Comparison of ENCODE assay signal across 10 cellular contexts in the genomic region with DNA sequence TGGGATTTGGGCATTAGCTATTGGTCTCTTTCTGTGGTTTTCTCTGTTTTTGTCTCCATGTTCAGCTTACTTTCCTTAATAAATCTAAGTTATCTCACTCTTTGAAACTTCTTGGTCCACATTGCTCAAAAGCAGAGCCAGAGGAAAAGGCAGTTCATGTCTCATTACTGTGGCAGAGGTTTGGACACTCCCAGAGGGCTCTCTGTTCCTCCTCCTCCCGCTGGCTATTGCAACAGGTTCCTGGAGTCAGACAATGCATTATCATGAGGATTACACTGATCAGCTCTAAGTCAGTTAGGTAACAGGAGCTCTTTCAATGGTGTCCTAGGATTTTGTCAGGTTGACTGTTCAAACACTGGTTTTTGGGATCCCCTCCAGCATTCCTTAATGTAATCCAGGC.
A peak's percentile ranks its signal among the peaks of the same experiment; 100 is the strongest.
DNase-seq lines count a peak whose midpoint lies in the region; ATAC-seq and TF ChIP-seq lines count a peak whose summit lies in the region.
"Had no signal": no experiment of that assay in that cellular context is flagged by ENCODE, and none has a peak within 500 bp of the region (broad histone marks: within the 10 kb centered on the region; RNA-seq: fewer than 3 reads in every experiment).

No MANE protein-coding gene starts in this region.

- no peaks in the 10 kb centered on the region for H4K20me1 ChIP-seq in IMR-90 (ENCODE audit: insufficient read depth, low read length)
- no peaks in the 10 kb centered on the region for H4K20me1 ChIP-seq in smooth muscle cell (ENCODE audit: low read depth)

- POLR2A ChIA-PET in IMR-90 (lab: Charles Lee; ENCODE audit: unreplicated experiment): no interaction called here

- no peak for ATAC-seq in IMR-90 (ENCODE audit: low read depth)
- no peak for ATAC-seq in HG03135 (IDR thresholded peaks at IDR 0.05; ENCODE audit: unreplicated experiment)
- ATAC-seq: activated CD8-positive, alpha-beta T cell treated with anti-CD3 and anti-CD28 coated beads for 36 hours had no signal

- WGBS in IMR-90 (ENCODE audit: extremely low coverage in 2 of 2, insufficient read length in 1 of 2), 2 experiments: no CpG with 5 or more reads among the region's 1 CpG
- whole genome bisulfite sequencing in adrenal gland, 4 donors: 33 to 73% (median 59%) methylated on average over 1 of the region's 1 CpG
- WGBS in smooth muscle cell (ENCODE audit: low lambda C conversion rate): 19% methylated on average over 1 of the region's 1 CpG

- no peak overlapping the region for H3K56ac ChIP-seq in IMR-90 (ENCODE audit: extremely low read depth, insufficient read depth, low read length)

- H4K8ac ChIP-seq in IMR-90 (ENCODE audit: low read depth in 2 of 2, low read length in 2 of 2): no peak overlapping the region; a peak in 1 of 4 replicates

- H2BK20ac ChIP-seq in IMR-90 (ENCODE audit: low read depth, low read length): peak overlapping the region; percentile 69; the same call in 1 of the 2 replicates

- H3K4ac ChIP-seq in IMR-90 (ENCODE audit: low read depth, low read length): peak overlapping the region; percentile 25; the same call in 1 of the 2 replicates

- TF ChIP-seq RAD21 in IMR-90 (IDR thresholded peaks at IDR 0.05; ENCODE audit: low read length): no peak

- no peak overlapping the region for H2AK9ac ChIP-seq in IMR-90 (replicated peaks; ENCODE audit: low read depth, low read length, poor library complexity)

- H3K23ac ChIP-seq in IMR-90 (ENCODE audit: low read depth, low read length): 0 out of 2 replicates have a peak overlapping the region, but pooled peaks have one; percentile 2

- H4K91ac ChIP-seq in IMR-90 (ENCODE audit: insufficient read depth, low read depth, low read length): no peak overlapping the region

- H3K4me1 ChIP-seq in IMR-90 (ENCODE audit: control insufficient read depth, insufficient read depth, low read length) (peaks cover 12% of the 10 kb centered on the region), adrenal gland (replicated peaks in 1 of 2) (no peaks in the 10 kb centered on the region), smooth muscle cell (ENCODE audit: low read depth) (peaks cover 52% of the 10 kb centered on the region)

- H3K4me2 ChIP-seq in IMR-90 (ENCODE audit: low read depth, low read length) (no peak overlapping the region; the same call in 1 of the 2 replicates), smooth muscle cell (peak overlapping the region; percentile 59)

- H3K9me3 ChIP-seq in IMR-90 (ENCODE audit: control insufficient read depth, insufficient read depth, low read length): no peaks in the 10 kb centered on the region
- H3K9me3 ChIP-seq in adrenal gland (replicated peaks in 1 of 3): no peaks in the 10 kb centered on the region
- H3K9me3 ChIP-seq in smooth muscle cell (replicated peaks; ENCODE audit: low read depth): no peaks in the 10 kb centered on the region

- peaks cover 13% of the 10 kb centered on the region for H3K9me1 ChIP-seq in IMR-90 (ENCODE audit: insufficient read depth, low read length)

- no peaks in the 10 kb centered on the region for H3K9me3 Mint-ChIP-seq in type B pancreatic cell
- H3K9me3 Mint-ChIP-seq: activated CD8-positive, alpha-beta T cell treated with anti-CD3 and anti-CD28 coated beads for 36 hours had no signal

- H3K18ac ChIP-seq in IMR-90 (ENCODE audit: low read depth, low read length): no peak overlapping the region

- no TSS peak for BruUV-seq in IMR-90 (replicated peaks; lab: Mats Ljungman, UMichigan)

- no peak overlapping the region for H4K5ac ChIP-seq in IMR-90 (ENCODE audit: low read depth, low read length)

- no peaks in the 10 kb centered on the region for H3K79me2 ChIP-seq in smooth muscle cell (ENCODE audit: low read depth)

- H2BK5ac ChIP-seq in IMR-90 (ENCODE audit: low read depth, low read length, poor library complexity, severe bottlenecking): peak overlapping the region; percentile 1

- intact Hi-C loops in IMR-90 (cut with micrococcal nuclease) (loop anchor here (5.0 to 10.0 kb wide), 4 partner anchors 102 to 438 kb away; no protein-coding TSS in a partner anchor), adrenal gland (cut with DNase I) (loop anchor here in 1 of 2 donors (10.0 kb wide), 1 partner anchor 585 kb away; no protein-coding TSS in a partner anchor)

- H3K4me3 Mint-ChIP-seq in type B pancreatic cell: no peak overlapping the region
- H3K4me3 Mint-ChIP-seq: activated CD8-positive, alpha-beta T cell treated with anti-CD3 and anti-CD28 coated beads for 36 hours had no signal

- no peak overlapping the region; the same call in 1 of the 2 replicates for H2AK5ac ChIP-seq in IMR-90 (ENCODE audit: low read depth, low read length)

- peaks cover 37% of the 10 kb centered on the region for H3K4me1 Mint-ChIP-seq in type B pancreatic cell (ENCODE audit: unreplicated experiment)

- DNase-seq in IMR-90 (peak; percentile 51), adrenal gland (peak in 6 of 7 donors; percentile 20 to 54 (median 30)), iPS-NIHi7 (ENCODE audit: extremely low spot score) (peak; percentile 19), smooth muscle cell (lab: John Stamatoyannopoulos, UW; ENCODE audit: unreplicated experiment) (no peak), type B pancreatic cell (ENCODE audit: extremely low spot score, unreplicated experiment) (no peak), NCI-H2171 treated with DMSO at 0.1 percent for 48 hours (lab: John Stamatoyannopoulos, UW) (no peak)
- no peak for DNase-seq in stimulated activated CD4-positive, alpha-beta T cell treated with anti-CD3 and anti-CD28 coated beads, Interleukin-1b, Interleukin-23, amount 100 ng/mL, for 48 hours
- DNase-seq: activated CD8-positive, alpha-beta T cell treated with anti-CD3 and anti-CD28 coated beads for 36 hours; stimulated activated CD4-positive, alpha-beta T cell treated with anti-CD3 and anti-CD28 coated beads, Interleukin-4, amount 100 ng/mL, for 4 hours had no signal

- H2BK15ac ChIP-seq in IMR-90 (ENCODE audit: low read depth, low read length): peak overlapping the region; percentile 66

- H3K4me3 ChIP-seq in IMR-90 (ENCODE audit: insufficient read depth, low read depth, low read length): no peak overlapping the region
- H3K4me3 ChIP-seq in adrenal gland: no peak overlapping the region
- no peak overlapping the region for H3K4me3 ChIP-seq in smooth muscle cell

- H3K27me3 Mint-ChIP-seq in type B pancreatic cell: peaks cover 2% of the 10 kb centered on the region
- H3K27me3 Mint-ChIP-seq: activated CD8-positive, alpha-beta T cell treated with anti-CD3 and anti-CD28 coated beads for 36 hours had no signal

- TF ChIP-seq CTCF in IMR-90 (conservative IDR thresholded peaks at IDR 0.05; ENCODE audit: low read depth, low read length) (no peak), adrenal gland (IDR thresholded peaks at IDR 0.05) (no peak), smooth muscle cell (IDR thresholded peaks at IDR 0.05; ENCODE audit: borderline replicate concordance, insufficient read depth, poor library complexity, severe bottlenecking) (no peak), type B pancreatic cell (conservative IDR thresholded peaks at IDR 0.05) (no peak)

- peaks cover 0 to 5% of the 10 kb centered on the region in 2 experiments; a peak in 1 of 4 replicates for H3K79me1 ChIP-seq in IMR-90 (ENCODE audit: low read depth in 1 of 2, low read length in 2 of 2)

- peak overlapping the region; percentile 69 for H2BK120ac ChIP-seq in IMR-90 (ENCODE audit: low read depth, low read length)

- in situ Hi-C loops in IMR-90 (cut with MboI; ENCODE audit: low sequenced_read_pairs): loop anchor here (10.0 to 25.0 kb wide), 3 partner anchors 155 to 585 kb away; no protein-coding TSS in a partner anchor

- no peaks in the 10 kb centered on the region for H3K36me3 Mint-ChIP-seq in type B pancreatic cell

- H3K27ac ChIP-seq in IMR-90 (ENCODE audit: insufficient read depth, low read length) (no peak overlapping the region), adrenal gland (no peak overlapping the region), smooth muscle cell (ENCODE audit: low read depth) (peak overlapping the region; percentile 75)

- no peak overlapping the region for H3K27ac Mint-ChIP-seq in type B pancreatic cell
- H3K27ac Mint-ChIP-seq: activated CD8-positive, alpha-beta T cell treated with anti-CD3 and anti-CD28 coated beads for 36 hours had no signal

- dilution Hi-C loops in IMR-90 (cut with HindIII; ENCODE audit: low sequenced_read_pairs, unreplicated experiment): no loop called here

- H3F3A ChIP-seq in smooth muscle cell (ENCODE audit: low read depth): peaks cover 10% of the 10 kb centered on the region

- CTCF ChIA-PET in IMR-90 (lab: Yijun Ruan, JAX): no interaction called here

- TF ChIP-seq POLR2A in IMR-90 (IDR thresholded peaks at IDR 0.05; ENCODE audit: low read depth, low read length) (no peak), adrenal gland (IDR thresholded peaks at IDR 0.05) (no peak)

- H3K27me3 ChIP-seq in IMR-90 (ENCODE audit: control insufficient read depth, insufficient read depth, low read length) (no peaks in the 10 kb centered on the region), adrenal gland (no peaks in the 10 kb centered on the region), smooth muscle cell (ENCODE audit: low read depth) (no peaks in the 10 kb centered on the region)

- no peaks in the 10 kb centered on the region for H3K36me3 ChIP-seq in IMR-90 (ENCODE audit: control insufficient read depth, insufficient read depth, low read length)
- no peaks in the 10 kb centered on the region for H3K36me3 ChIP-seq in adrenal gland (replicated peaks in 1 of 2)
- H3K36me3 ChIP-seq in smooth muscle cell (ENCODE audit: low read depth): no peaks in the 10 kb centered on the region

- H2AFZ ChIP-seq in IMR-90 (replicated peaks; ENCODE audit: low read length, poor library complexity): no peak overlapping the region
- no peak overlapping the region for H2AFZ ChIP-seq in smooth muscle cell (ENCODE audit: low read depth)

- no peak overlapping the region for H3K9ac ChIP-seq in IMR-90 (ENCODE audit: low read depth, low read length)
- H3K9ac ChIP-seq in smooth muscle cell (ENCODE audit: low read depth): no peak overlapping the region

- H3K14ac ChIP-seq in IMR-90 (replicated peaks; ENCODE audit: low read depth, low read length): no peak overlapping the region; the same call in 1 of the 2 replicates

TF ChIP-seq in IMR-90, 13 proteins besides CTCF, POLR2A, EP300 and RAD21:
- no peak for TF ChIP-seq SMC3 (IDR thresholded peaks at IDR 0.05; ENCODE audit: low read depth, low read length)
- TF ChIP-seq CEBPB (IDR thresholded peaks at IDR 0.05; ENCODE audit: low read depth, low read length): peak; percentile 82

Comparison
In these comparisons a context has a peak if more than half of its experiments do, and no peak if none do; other contexts are left out.
1. DNase-seq: peak in IMR-90 (single experiment), adrenal gland (6 of 7) and iPS-NIHi7 (single experiment); none in smooth muscle cell (single experiment), stimulated activated CD4-positive, alpha-beta T cell treated with anti-CD3 and anti-CD28 coated beads, Interleukin-1b, Interleukin-23, amount 100 ng/mL, for 48 hours (single experiment), type B pancreatic cell (single experiment) and NCI-H2171 treated with DMSO at 0.1 percent for 48 hours (single experiment).